In genomic region chr7:2405601-2406345, GRCh38 we compare ENCODE assay signal across 8 cellular contexts. TPM values are rescaled to one million over a fixed set of nuclear protein-coding genes. Genes with fewer than 3 reads are reported as not detected.
A peak's percentile ranks its signal among the peaks of the same experiment; 100 is the strongest.
DNase-seq lines count a peak whose midpoint lies in the region; ATAC-seq and TF ChIP-seq lines count a peak whose summit lies in the region.

No MANE protein-coding gene starts in this region.

- H3K9me3 ChIP-seq in mesenchymal stem cell (ENCODE audit: control insufficient read depth, low read length), result no peaks in the 10 kb centered on the region

- no peak overlapping the region for H3K18ac ChIP-seq in mesenchymal stem cell (ENCODE audit: low read depth in 1 of 2, low read length in 2 of 2)

- H2BK120ac ChIP-seq in mesenchymal stem cell (ENCODE audit: low read depth, low read length), result no peak overlapping the region

- WGBS in mesenchymal stem cell, result 96% methylated on average over 21 of the region's 21 CpGs

- H4K8ac ChIP-seq in mesenchymal stem cell (ENCODE audit: low read length), result peak overlapping the region; percentile 76

- H2BK15ac ChIP-seq in mesenchymal stem cell (ENCODE audit: low read depth, poor library complexity, severe bottlenecking), result peak overlapping the region; percentile 69

- H3K14ac ChIP-seq in mesenchymal stem cell (ENCODE audit: low read length in 2 of 2), result no peak overlapping the region

- H3K36me3 ChIP-seq in mesenchymal stem cell (ENCODE audit: control insufficient read depth in 1 of 2, insufficient read depth in 2 of 2, low read depth in 1 of 2, low read length in 2 of 2), result peaks cover 0 to 7% of the 10 kb centered on the region in 2 experiments

- H2BK5ac ChIP-seq in mesenchymal stem cell (ENCODE audit: low read depth, low read length, poor library complexity, severe bottlenecking), result no peak overlapping the region

- H3K4me3 ChIP-seq in AG10803 (ENCODE audit: low read length), result peak overlapping the region; percentile 26
- H3K4me3 ChIP-seq in mesenchymal stem cell (ENCODE audit: insufficient read depth in 1 of 2, low read depth in 1 of 2, low read length in 2 of 2), result no peak overlapping the region

- H3K9ac ChIP-seq in mesenchymal stem cell (ENCODE audit: low read length), result no peak overlapping the region

- no peak overlapping the region for H3K27ac ChIP-seq in mesenchymal stem cell (ENCODE audit: low read length, poor library complexity, severe bottlenecking)

- no peak overlapping the region for H3K4me2 ChIP-seq in mesenchymal stem cell (ENCODE audit: low read length, poor library complexity, severe bottlenecking)

- H2AK5ac ChIP-seq in mesenchymal stem cell (ENCODE audit: low read length, severe bottlenecking), result peak overlapping the region; percentile 13

- no peak for TF ChIP-seq CTCF in AG10803 (conservative IDR thresholded peaks at IDR 0.05; ENCODE audit: low read length)

- peak; percentile 36 for ATAC-seq in GM19372 (IDR thresholded peaks at IDR 0.05; ENCODE audit: low read depth, unreplicated experiment)
- ATAC-seq in HG03432 (IDR thresholded peaks at IDR 0.05; ENCODE audit: unreplicated experiment), result peak; percentile 48

- H3K4me1 ChIP-seq in mesenchymal stem cell (ENCODE audit: control insufficient read depth, insufficient read depth, low read depth, low read length), result peaks cover 26% of the 10 kb centered on the region

- peak; percentile 29 for DNase-seq in AG10803 (ENCODE audit: low read depth)
- DNase-seq in activated CD4-positive, alpha-beta T cell treated with anti-CD3 and anti-CD28 coated beads, Interleukin-2, amount 50 U/mL, for 48 hours, result peak; percentile 63 to 74
- DNase-seq in mesenchymal stem cell, result no peak
- DNase-seq in medulla oblongata (ENCODE audit: extremely low spot score), result no peak
- no peak for DNase-seq in SW480 (ENCODE audit: low spot score)
- no peak for DNase-seq in RKO (ENCODE audit: low spot score)

- no peak overlapping the region for H2AFZ ChIP-seq in mesenchymal stem cell (ENCODE audit: low read depth, low read length)

- no peak overlapping the region for H3K4ac ChIP-seq in mesenchymal stem cell (ENCODE audit: low read depth in 1 of 2, low read length in 2 of 2)

- no peak overlapping the region for H3K23ac ChIP-seq in mesenchymal stem cell (ENCODE audit: low read length in 2 of 2)

- peak overlapping the region; percentile 75 for H4K91ac ChIP-seq in mesenchymal stem cell (ENCODE audit: low read length)

- H3K27me3 ChIP-seq in mesenchymal stem cell (ENCODE audit: control insufficient read depth in 1 of 2, insufficient read depth in 1 of 2, low read length in 2 of 2), result no peaks in the 10 kb centered on the region

- peaks cover 37% of the 10 kb centered on the region for H3K79me1 ChIP-seq in mesenchymal stem cell (replicated peaks; ENCODE audit: low read length, poor library complexity, severe bottlenecking)

- H2BK12ac ChIP-seq in mesenchymal stem cell (ENCODE audit: low read length in 2 of 2), result no peak overlapping the region

RNA-seq across cellular contexts. Expression of gene CHST12, which starts 2.4 kb away (rescaled TPM):
- polyA plus RNA-seq in mesenchymal stem cell (2013, experiment 1 of 2), result 20.2 TPM
- 20.4 TPM for polyA plus RNA-seq in mesenchymal stem cell (2013, experiment 2 of 2)

RNA-seq across cellular contexts. Expression of gene EIF3B, which starts 51.1 kb away (rescaled TPM):
- 81.4 TPM for polyA plus RNA-seq in mesenchymal stem cell (2013, experiment 1 of 2)
- polyA plus RNA-seq in mesenchymal stem cell (2013, experiment 2 of 2), result 76.2 TPM

Comparison
In these comparisons a context has a peak if more than half of its experiments do, and no peak if none do; other contexts are left out.
1. DNase-seq: peak in AG10803 (single experiment) and activated CD4-positive, alpha-beta T cell treated with anti-CD3 and anti-CD28 coated beads, Interleukin-2, amount 50 U/mL, for 48 hours (2 of 2); none in mesenchymal stem cell (single experiment), medulla oblongata (single experiment), SW480 (single experiment) and RKO (single experiment).